Comparison of ENCODE assay signal across 15 cellular contexts in genomic region chr3:58588030-58588614, GRCh38. TPM values are rescaled to one million over a fixed set of nuclear protein-coding genes. Genes with fewer than 3 reads are reported as not detected.
DNase-seq lines count a peak whose midpoint lies in the region; ATAC-seq, FAIRE-seq and TF ChIP-seq lines count a peak whose summit lies in the region.
"Had no signal": no experiment of that assay in that cellular context is flagged by ENCODE, and none has a peak within 500 bp of the region (broad histone marks: within the 10 kb centered on the region; RNA-seq: fewer than 3 reads in every experiment).

No MANE protein-coding gene starts in this region.

- no peak overlapping the region for H2BK15ac ChIP-seq in IMR-90 (ENCODE audit: low read depth, low read length)

- no CpG with 5 or more reads among the region's 3 CpGs for WGBS in IMR-90 (ENCODE audit: extremely low coverage in 2 of 2, insufficient read length in 1 of 2), 2 experiments
- 2% methylated on average over 3 of the region's 3 CpGs for WGBS in GM12878 (ENCODE audit: insufficient coverage, insufficient replicate concordance, low lambda C conversion rate, missing lambda C conversion rate)

- H4K20me1 ChIP-seq in IMR-90 (ENCODE audit: insufficient read depth, low read length) (no peaks in the 10 kb centered on the region; the same call in 1 of the 2 replicates), GM12878 (ENCODE audit: control insufficient read depth, insufficient read depth) (no peaks in the 10 kb centered on the region)

- H3K4me1 ChIP-seq in IMR-90 (ENCODE audit: control insufficient read depth, insufficient read depth, low read length) = no peaks in the 10 kb centered on the region
- H3K4me1 ChIP-seq in GM12878 (ENCODE audit: control insufficient read depth, insufficient read depth, low read length) = no peaks in the 10 kb centered on the region

- POLR2A ChIA-PET in IMR-90 (lab: Charles Lee; ENCODE audit: unreplicated experiment) = no interaction called here
- POLR2A ChIA-PET in GM12878 (lab: Charles Lee) = no interaction called here

- TF ChIP-seq RAD21 in IMR-90 (IDR thresholded peaks at IDR 0.05; ENCODE audit: low read length) (no peak), GM12878 (IDR thresholded peaks at IDR 0.05; ENCODE audit: insufficient read depth, low read depth, low read length) (no peak)

- no peak overlapping the region for H2BK5ac ChIP-seq in IMR-90 (ENCODE audit: low read depth, low read length, poor library complexity, severe bottlenecking)

- H4K91ac ChIP-seq in IMR-90 (ENCODE audit: insufficient read depth, low read depth, low read length) = no peak overlapping the region

- TF ChIP-seq CTCF in IMR-90 (conservative IDR thresholded peaks at IDR 0.05; ENCODE audit: low read depth, low read length) (no peak), GM12878 (IDR thresholded peaks at IDR 0.05 in 2 of 3, conservative IDR thresholded peaks at IDR 0.05 in 1 of 3; ENCODE audit: control insufficient read depth in 2 of 3, extremely low read depth in 1 of 3, insufficient read depth in 1 of 3, low read depth in 3 of 3, low read length in 3 of 3) (no peak)

- H2BK20ac ChIP-seq in IMR-90 (ENCODE audit: low read depth, low read length) = no peak overlapping the region

- no peak overlapping the region for H2BK120ac ChIP-seq in IMR-90 (ENCODE audit: low read depth, low read length)

- no peak overlapping the region for H4K5ac ChIP-seq in IMR-90 (ENCODE audit: low read depth, low read length)

- DNase-seq in EL = peak; percentile 28
- peak; percentile 46 for DNase-seq in IMR-90
- no peak for DNase-seq in GM12878 (ENCODE audit: low read depth, low spot score)
- DNase-seq in lung microvascular endothelial cell (ENCODE audit: low read depth in 2 of 2) = peak; percentile 35 to 45
- no peak for DNase-seq in 8988T
- DNase-seq in activated T-cell treated with anti-CD3 and anti-CD28 coated beads, Interleukin-2, amount 50 U/mL, for 1 hour = no peak
- DNase-seq in NCI-H82 (lab: John Stamatoyannopoulos, UW) = no peak
- DNase-seq: activated effector memory CD4-positive, alpha-beta T cell treated with Interleukin-2 at 50 U/mL for 16 hours; glutamatergic neuron; SHP77; small intestine had no signal

- FAIRE-seq in GM12878 (lab: Jason Lieb, UNC) = no peak
- FAIRE-seq: small intestine had no signal

- in situ Hi-C loops in IMR-90 (cut with MboI; ENCODE audit: low sequenced_read_pairs) = no loop called here
- in situ Hi-C loops in GM12878 (cut with MboI) = no loop called here

- no peak overlapping the region for H3K9ac ChIP-seq in IMR-90 (ENCODE audit: low read depth, low read length)
- H3K9ac ChIP-seq in GM12878 (ENCODE audit: control insufficient read depth, insufficient read depth, low read length) = no peak overlapping the region

- H3K9me3 ChIP-seq in IMR-90 (ENCODE audit: control insufficient read depth, insufficient read depth, low read length) (peaks cover 5% of the 10 kb centered on the region; the same call in 1 of the 2 replicates), GM12878 (replicated peaks; ENCODE audit: control insufficient read depth, insufficient read depth, low read length) (no peaks in the 10 kb centered on the region; the same call in 2 of the 3 replicates)

- SMC1A ChIA-PET in GM12878 (lab: Charles Lee; ENCODE audit: uncharacterized antibody, unreplicated experiment) = interaction anchor here (0.7 kb wide), 1 partner anchor 208 kb away, joined by 3 read pairs; no protein-coding TSS in a partner anchor

- TF ChIP-seq POLR2A in IMR-90 (IDR thresholded peaks at IDR 0.05; ENCODE audit: low read depth, low read length) = no peak
- no peak for TF ChIP-seq POLR2A in GM12878 (IDR thresholded peaks at IDR 0.05; ENCODE audit: low read depth, low read length)

- no peak overlapping the region for H3K23ac ChIP-seq in IMR-90 (ENCODE audit: low read depth, low read length)

- H3K18ac ChIP-seq in IMR-90 (ENCODE audit: low read depth, low read length) = no peak overlapping the region

- H3K4me3 ChIP-seq in IMR-90 (ENCODE audit: insufficient read depth, low read depth, low read length) = no peak overlapping the region
- H3K4me3 ChIP-seq in GM12878 = no peak overlapping the region
- H3K4me3 ChIP-seq: coronary artery had no signal

- H2AFZ ChIP-seq in IMR-90 (replicated peaks; ENCODE audit: low read length, poor library complexity) = no peak overlapping the region
- no peak overlapping the region for H2AFZ ChIP-seq in GM12878 (ENCODE audit: control insufficient read depth, low read depth, low read length)

- no peak overlapping the region for H3K4ac ChIP-seq in IMR-90 (ENCODE audit: low read depth, low read length)

- dilution Hi-C loops in IMR-90 (cut with HindIII; ENCODE audit: low sequenced_read_pairs, unreplicated experiment) = no loop called here

- H3K14ac ChIP-seq in IMR-90 (replicated peaks; ENCODE audit: low read depth, low read length) = no peak overlapping the region

- H3K27me3 ChIP-seq in IMR-90 (ENCODE audit: control insufficient read depth, insufficient read depth, low read length) = peaks cover 28% of the 10 kb centered on the region
- H3K27me3 ChIP-seq in GM12878 (replicated peaks in 1 of 2; ENCODE audit: control insufficient read depth in 2 of 2, insufficient read depth in 2 of 2, low read length in 1 of 2) = peaks cover 3 to 10% of the 10 kb centered on the region in 2 experiments

- intact Hi-C loops in IMR-90 (cut with micrococcal nuclease) (loop anchor here (5.0 kb wide), 1 partner anchor 39 kb away; no protein-coding TSS in a partner anchor), GM12878 (cut with micrococcal nuclease; ENCODE audit: unreplicated experiment) (no loop called here)

- H3K27ac ChIP-seq in IMR-90 (ENCODE audit: insufficient read depth, low read length) (no peak overlapping the region), GM12878 (ENCODE audit: control insufficient read depth, insufficient read depth) (no peak overlapping the region)
- H3K27ac ChIP-seq: coronary artery had no signal

- no peak overlapping the region for H4K8ac ChIP-seq in IMR-90 (ENCODE audit: low read depth in 2 of 2, low read length in 2 of 2)

- H3K79me2 ChIP-seq in GM12878 (ENCODE audit: control insufficient read depth, insufficient read depth, low read length) = no peaks in the 10 kb centered on the region

- no peaks in the 10 kb centered on the region for H3K9me1 ChIP-seq in IMR-90 (ENCODE audit: insufficient read depth, low read length)

- H3K4me2 ChIP-seq in IMR-90 (ENCODE audit: low read depth, low read length) (no peak overlapping the region), GM12878 (ENCODE audit: control insufficient read depth, insufficient read depth) (no peak overlapping the region)

- no TSS peak for BruUV-seq in IMR-90 (replicated peaks; lab: Mats Ljungman, UMichigan)
- BruUV-seq in GM12878 (replicated peaks; lab: Mats Ljungman, UMichigan) = no TSS peak

- no peak overlapping the region for H3K56ac ChIP-seq in IMR-90 (ENCODE audit: extremely low read depth, insufficient read depth, low read length)

- H3K36me3 ChIP-seq in IMR-90 (ENCODE audit: control insufficient read depth, insufficient read depth, low read length) (no peaks in the 10 kb centered on the region), GM12878 (ENCODE audit: control insufficient read depth in 2 of 2, insufficient read depth in 2 of 2, low read length in 1 of 2) (no peaks in the 10 kb centered on the region)

- no peak for TF ChIP-seq EP300 in GM12878 (IDR thresholded peaks at IDR 0.05; ENCODE audit: borderline replicate concordance in 1 of 2, control insufficient read depth in 1 of 2, low read depth in 2 of 2, low read length in 2 of 2)

- no peaks in the 10 kb centered on the region for H3K79me1 ChIP-seq in IMR-90 (ENCODE audit: low read depth in 1 of 2, low read length in 2 of 2)

- H2AK5ac ChIP-seq in IMR-90 (ENCODE audit: low read depth, low read length) = no peak overlapping the region

- ATAC-seq in IMR-90 (ENCODE audit: low read depth) = peak; percentile 38; the same call in 1 of the 2 replicates
- no peak for ATAC-seq in GM12878
- no peak for ATAC-seq in GM21447 (IDR thresholded peaks at IDR 0.05; ENCODE audit: unreplicated experiment)
- ATAC-seq: activated CD4-positive, CD25-positive, alpha-beta regulatory T cell treated with anti-CD3 and anti-CD28 coated beads, Interleukin-2, amount 50 U/mL, for 24 hours had no signal

- H2AK9ac ChIP-seq in IMR-90 (replicated peaks; ENCODE audit: low read depth, low read length, poor library complexity) = no peak overlapping the region

- RAD21 ChIA-PET in GM12878 (lab: Charles Lee; ENCODE audit: unreplicated experiment) = no interaction called here

- CTCF ChIA-PET in IMR-90 (lab: Yijun Ruan, JAX) (no interaction called here), GM12878 (lab: Yijun Ruan, JAX) (no interaction called here)

RNA-seq across cellular contexts. Expression of gene FAM107A, which starts 10.9 kb away (rescaled TPM):
- total RNA-seq in IMR-90 (2012; rRNA removed) = not detected in 2 replicates
- not detected in 2 replicates for polyA plus RNA-seq in IMR-90 (2012; rRNA removed)
- polyA plus RNA-seq in IMR-90 (2012; cell fraction: cytosol; rRNA removed) = not detected in 2 replicates
- polyA plus RNA-seq in IMR-90 (2012; cell fraction: nucleus; rRNA removed; ENCODE audit: low replicate concordance) = 0.05 and 0.07 TPM in 2 replicates
- not detected in 2 replicates for total RNA-seq in GM12878 (2013; cell fraction: nucleolus; rRNA removed)
- total RNA-seq in GM12878 (2014; rRNA removed) = not detected in 2 replicates
- not detected in 2 replicates for total RNA-seq in GM12878 (2014; rRNA removed; fragmentation: Illumina TruSeq; extraction: Trizol)
- not detected in 2 replicates for total RNA-seq in GM12878 (2021)
- not detected for polyA plus RNA-seq in GM12878 (2011; ENCODE audit: low read depth)
- not detected in 2 replicates for polyA plus RNA-seq in GM12878 (2011; rRNA removed)
- not detected in 2 replicates for polyA plus RNA-seq in GM12878 (2011; cell fraction: cytosol; rRNA removed)
- polyA plus RNA-seq in GM12878 (2011; cell fraction: nucleus; rRNA removed) = not detected in 2 replicates
- 0.11 TPM in 1 of 2 replicates, not detected in the other for polyA plus RNA-seq in GM12878 (2012)
- not detected in 2 replicates for polyA plus RNA-seq in GM12878 (2014; fragmentation: Illumina TruSeq; extraction: Trizol)
- not detected for polyA plus RNA-seq in GM12878 (2014; fragmentation: Nextera tagmentation; extraction: Ambion mirVana)
- polyA plus RNA-seq in GM12878 (2014; rRNA removed) = not detected in 2 replicates
- polyA plus RNA-seq in GM12878 (2016; fragmentation: Nextera tagmentation; extraction: Ambion mirVana) = not detected
- not detected in 2 replicates for polyA minus RNA-seq in GM12878 (2011; rRNA and poly(A)+ RNA removed)
- polyA minus RNA-seq in GM12878 (2011; cell fraction: cytosol; rRNA and poly(A)+ RNA removed) = not detected in 2 replicates
- not detected in 2 replicates for polyA minus RNA-seq in GM12878 (2011; cell fraction: nucleus; rRNA and poly(A)+ RNA removed)
- total RNA-seq in lung microvascular endothelial cell = 0.20 and 2.2 TPM in 2 replicates
- total RNA-seq: mononuclear cell had no signal

RNA-seq across cellular contexts. Expression of gene ACOX2, which starts 51.1 kb away (rescaled TPM):
- 15.6 and 17.8 TPM in 2 replicates for total RNA-seq in IMR-90 (2012; rRNA removed)
- 26.8 and 32.9 TPM in 2 replicates for polyA plus RNA-seq in IMR-90 (2012; rRNA removed)
- 17.9 and 19.5 TPM in 2 replicates for polyA plus RNA-seq in IMR-90 (2012; cell fraction: cytosol; rRNA removed)
- polyA plus RNA-seq in IMR-90 (2012; cell fraction: nucleus; rRNA removed; ENCODE audit: low replicate concordance) = 137 and 183 TPM in 2 replicates
- total RNA-seq in GM12878 (2013; cell fraction: nucleolus; rRNA removed) = not detected in 2 replicates
- not detected in 2 replicates for total RNA-seq in GM12878 (2014; rRNA removed)
- total RNA-seq in GM12878 (2014; rRNA removed; fragmentation: Illumina TruSeq; extraction: Trizol) = not detected in 2 replicates
- 0.16 TPM in 1 of 2 replicates, not detected in the other for total RNA-seq in GM12878 (2021)
- polyA plus RNA-seq in GM12878 (2011; ENCODE audit: low read depth) = not detected
- not detected in 2 replicates for polyA plus RNA-seq in GM12878 (2011; rRNA removed)
- not detected in 2 replicates for polyA plus RNA-seq in GM12878 (2011; cell fraction: cytosol; rRNA removed)
- polyA plus RNA-seq in GM12878 (2011; cell fraction: nucleus; rRNA removed) = not detected in 2 replicates
- polyA plus RNA-seq in GM12878 (2012) = not detected in 2 replicates
- polyA plus RNA-seq in GM12878 (2014; fragmentation: Illumina TruSeq; extraction: Trizol) = not detected in 2 replicates
- not detected for polyA plus RNA-seq in GM12878 (2014; fragmentation: Nextera tagmentation; extraction: Ambion mirVana)
- not detected in 2 replicates for polyA plus RNA-seq in GM12878 (2014; rRNA removed)
- under 1 TPM in 1 of 2 experiments, not detected in 1; 0.72 TPM for polyA plus RNA-seq in GM12878 (2016; fragmentation: Nextera tagmentation; extraction: Ambion mirVana)
- not detected in 2 replicates for polyA minus RNA-seq in GM12878 (2011; rRNA and poly(A)+ RNA removed)
- polyA minus RNA-seq in GM12878 (2011; cell fraction: cytosol; rRNA and poly(A)+ RNA removed) = not detected in 2 replicates
- polyA minus RNA-seq in GM12878 (2011; cell fraction: nucleus; rRNA and poly(A)+ RNA removed) = not detected in 2 replicates
- total RNA-seq in lung microvascular endothelial cell = 0.44 and 0.60 TPM in 2 replicates

Comparison
In these comparisons a context has a peak if more than half of its experiments do, and no peak if none do; other contexts are left out.
1. DNase-seq: peak in EL (single experiment), IMR-90 (single experiment) and lung microvascular endothelial cell (2 of 2); none in GM12878 (single experiment), 8988T (single experiment), activated T-cell treated with anti-CD3 and anti-CD28 coated beads, Interleukin-2, amount 50 U/mL, for 1 hour (single experiment) and NCI-H82 (single experiment).
2. RNA of gene ACOX2, which starts 51.1 kb away (total RNA-seq): 15.6 to 17.8 TPM in IMR-90; 0.44 to 0.60 TPM in lung microvascular endothelial cell and 0.16 TPM in GM12878; every median in the first group is over 10 times any median in the second.